Comparison of ENCODE assay signal across 13 cellular contexts in the genomic region with DNA sequence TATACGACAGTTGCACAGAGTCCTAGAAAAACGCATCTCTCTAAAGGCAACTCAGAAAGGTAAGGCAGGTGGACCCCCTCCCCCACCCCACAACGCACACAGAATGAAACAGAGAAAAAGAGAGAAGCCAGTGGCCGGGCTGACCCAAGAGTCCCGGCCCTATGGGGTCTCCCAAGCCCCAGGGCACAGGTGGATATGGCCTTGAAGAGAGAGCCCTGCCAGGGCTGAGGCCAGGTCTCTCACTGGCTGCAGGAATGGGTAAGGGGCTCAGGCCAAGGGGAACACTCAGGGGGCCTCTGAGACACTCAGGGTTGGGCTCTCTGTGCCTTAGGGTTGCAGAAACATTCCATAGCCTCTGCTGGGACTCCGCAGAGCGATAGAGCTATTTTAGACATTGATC.
"Had no signal": no experiment of that assay in that cellular context is flagged by ENCODE, and none has a peak within 500 bp of the region (broad histone marks: within the 10 kb centered on the region; RNA-seq: fewer than 3 reads in every experiment).

No MANE protein-coding gene starts in this region.

- DNase-seq: dermis blood vessel endothelial cell; erythroblast; foreskin melanocyte; mammary epithelial cell; stimulated activated naive CD8-positive, alpha-beta T cell treated with anti-CD3 and anti-CD28 coated beads, Interleukin-15, Interleukin-2, amounts not matched to agents 100 U/mL and 50 U/mL, for 24 hours had no signal

- H3K36me3 Mint-ChIP-seq: mesothelial cell of epicardium had no signal

- H3K4me3 Mint-ChIP-seq: mesothelial cell of epicardium, nephron had no signal

- H3K27ac Mint-ChIP-seq: mesothelial cell of epicardium, nephron had no signal

- ATAC-seq: stimulated activated naive CD8-positive, alpha-beta T cell treated with anti-CD3 and anti-CD28 coated beads, Interleukin-15, Interleukin-2, amounts not matched to agents 100 U/mL and 50 U/mL, for 24 hours had no signal

- H3K4me3 ChIP-seq: hepatocyte, sigmoid colon, skin epidermis, tibial artery, upper lobe of left lung, vagina had no signal

- H3K9me3 Mint-ChIP-seq: mesothelial cell of epicardium, nephron had no signal

- H3K27ac ChIP-seq: hepatocyte, sigmoid colon, skin epidermis, tibial artery, upper lobe of left lung, vagina had no signal
